In the genomic region with DNA sequence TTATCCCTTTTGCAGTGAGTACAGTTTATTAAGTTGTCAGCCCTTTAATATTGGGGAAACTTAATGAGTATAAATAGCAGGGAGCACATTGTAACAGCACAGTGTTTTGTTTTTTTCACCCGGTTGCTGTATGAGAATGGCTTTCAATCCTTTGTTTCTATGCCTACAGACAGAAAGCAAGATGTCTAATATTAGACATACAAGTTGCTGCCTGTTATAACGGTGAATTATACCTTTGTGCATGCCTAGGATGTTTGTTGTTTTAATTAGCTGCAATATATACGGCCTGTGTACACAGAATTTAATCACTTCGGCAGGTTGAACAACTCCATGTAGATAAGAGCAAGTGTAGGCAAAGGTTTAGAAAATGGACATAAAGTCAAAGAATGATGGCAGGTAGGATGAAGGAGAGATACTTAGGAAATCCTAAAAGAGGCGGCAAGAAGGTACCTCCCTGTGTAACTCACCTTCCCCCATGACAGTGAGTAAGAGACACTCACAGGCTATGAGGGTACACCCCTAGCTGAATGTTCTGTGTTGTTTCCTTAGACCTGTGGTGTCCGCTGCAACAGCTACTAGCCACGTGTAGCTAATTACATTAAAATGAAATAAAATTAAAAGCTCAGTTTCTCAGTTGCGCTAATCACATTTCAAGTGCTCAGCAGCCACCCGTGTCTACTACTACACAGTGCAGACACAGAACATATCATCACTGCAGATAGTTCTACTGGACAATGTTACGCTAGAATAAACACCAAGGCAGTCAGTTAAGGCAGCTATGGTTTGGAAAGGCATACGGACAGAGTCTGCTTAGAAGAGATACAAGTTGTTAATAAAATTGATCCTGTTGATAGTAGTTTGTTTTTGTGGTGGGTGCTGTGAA, we compare ENCODE assay signal across 12 cellular contexts. TPM values are rescaled to one million over a fixed set of nuclear protein-coding genes. Genes with fewer than 3 reads are reported as not detected.
DNase-seq lines count a peak whose midpoint lies in the region; ATAC-seq, FAIRE-seq and TF ChIP-seq lines count a peak whose summit lies in the region.
"Had no signal": no experiment of that assay in that cellular context is flagged by ENCODE, and none has a peak within 500 bp of the region (broad histone marks: within the 10 kb centered on the region; RNA-seq: fewer than 3 reads in every experiment).

No MANE protein-coding gene starts in this region.

- H4K20me1 ChIP-seq in HepG2 (ENCODE audit: insufficient read depth, low read length), result 0 out of 2 replicates have a peak, but pooled peaks cover 2% of the 10 kb centered on the region

- no peaks in the 10 kb centered on the region for H3K9me3 Mint-ChIP-seq in activated naive CD8-positive, alpha-beta T cell treated with anti-CD3 and anti-CD28 coated beads, Interleukin-2, amount 50 U/mL, for 24 hours
- no peaks in the 10 kb centered on the region for H3K9me3 Mint-ChIP-seq in activated CD4-positive, alpha-beta T cell treated with anti-CD3 and anti-CD28 coated beads, Interleukin-2, amount 10 ng/mL, durations not matched to agents 7 days and 5 days

- POLR2A ChIA-PET in HepG2 (lab: Yijun Ruan, JAX), result interaction anchor here (0.9 to 5.9 kb wide), 13 partner anchors 9 to 62 kb away, joined by 3 to 60 read pairs (median 6); partner anchors contain the start of genes PRMT7, SLC7A6 and SLC7A6OS
- POLR2A ChIA-PET in activated CD4-positive, alpha-beta T cell treated with anti-CD3 and anti-CD28 coated beads, Interleukin-2, amount 10 ng/mL, durations not matched to agents 7 days and 5 days (lab: Charles Lee), result no interaction called here

- peaks cover 37% of the 10 kb centered on the region for H3K4me1 ChIP-seq in HepG2 (ENCODE audit: insufficient read depth, low read length)
- no peaks in the 10 kb centered on the region for H3K4me1 ChIP-seq in right lobe of liver
- peaks cover 28% of the 10 kb centered on the region for H3K4me1 ChIP-seq in mesodermal cell (ENCODE audit: control insufficient read depth, insufficient read depth, low read length, poor library complexity, severe bottlenecking)
- H3K4me1 ChIP-seq in upper lobe of right lung, result no peaks in the 10 kb centered on the region

- ATAC-seq in HepG2 (no peak; the same call in 2 of the 3 replicates), right lobe of liver (no peak), upper lobe of right lung (no peak)
- ATAC-seq in activated naive CD8-positive, alpha-beta T cell treated with anti-CD3 and anti-CD28 coated beads, Interleukin-2, amount 50 U/mL, for 24 hours, result no peak

- no peak for TF ChIP-seq EP300 in HepG2 (IDR thresholded peaks at IDR 0.05; ENCODE audit: low read depth in 2 of 2, low read length in 2 of 2)
- TF ChIP-seq EP300 in HepG2 (CRISPR knock-in tag; IDR thresholded peaks at IDR 0.05; ENCODE audit: borderline replicate concordance), result no peak

- peaks cover 75% of the 10 kb centered on the region for H3K36me3 Mint-ChIP-seq in activated naive CD8-positive, alpha-beta T cell treated with anti-CD3 and anti-CD28 coated beads, Interleukin-2, amount 50 U/mL, for 24 hours (ENCODE audit: low read depth)
- peaks cover 71% of the 10 kb centered on the region for H3K36me3 Mint-ChIP-seq in activated CD4-positive, alpha-beta T cell treated with anti-CD3 and anti-CD28 coated beads, Interleukin-2, amount 10 ng/mL, durations not matched to agents 7 days and 5 days (ENCODE audit: low read depth)

- no peak overlapping the region for H3K4me3 Mint-ChIP-seq in activated naive CD8-positive, alpha-beta T cell treated with anti-CD3 and anti-CD28 coated beads, Interleukin-2, amount 50 U/mL, for 24 hours
- H3K4me3 Mint-ChIP-seq in activated CD4-positive, alpha-beta T cell treated with anti-CD3 and anti-CD28 coated beads, Interleukin-2, amount 10 ng/mL, durations not matched to agents 7 days and 5 days, result no peak overlapping the region

- FAIRE-seq in HepG2 (lab: Jason Lieb, UNC), result no peak
- FAIRE-seq: kidney had no signal

- in situ Hi-C loops in HepG2 (cut with HindIII; ENCODE audit: extremely low pct_ligation_motif_present, low pct_unique_long_range_greater_than_20kb) (no loop called here), GM13976 (cut with MboI; ENCODE audit: low sequenced_read_pairs, unreplicated experiment) (no loop called here)

- TF ChIP-seq POLR2A in HepG2 (IDR thresholded peaks at IDR 0.05; ENCODE audit: insufficient read depth in 1 of 2, low read depth in 2 of 2, low read length in 2 of 2) (no peak), right lobe of liver (IDR thresholded peaks at IDR 0.05) (no peak)

- no peaks in the 10 kb centered on the region for H3K27me3 Mint-ChIP-seq in activated naive CD8-positive, alpha-beta T cell treated with anti-CD3 and anti-CD28 coated beads, Interleukin-2, amount 50 U/mL, for 24 hours
- no peaks in the 10 kb centered on the region for H3K27me3 Mint-ChIP-seq in activated CD4-positive, alpha-beta T cell treated with anti-CD3 and anti-CD28 coated beads, Interleukin-2, amount 10 ng/mL, durations not matched to agents 7 days and 5 days

- no peaks in the 10 kb centered on the region for H3K79me2 ChIP-seq in HepG2 (ENCODE audit: insufficient read depth, low read length)
- H3K79me2 ChIP-seq: parathyroid adenoma had no signal

- TF ChIP-seq CTCF in HepG2 (CRISPR knock-in tag; IDR thresholded peaks at IDR 0.05) (no peak), right lobe of liver (IDR thresholded peaks at IDR 0.05) (no peak), upper lobe of right lung (IDR thresholded peaks at IDR 0.05) (no peak), GM13976 (IDR thresholded peaks at IDR 0.05; ENCODE audit: borderline replicate concordance, control extremely low read depth, extremely low read depth, insufficient read depth, missing control alignments) (no peak)

- peak overlapping the region; percentile 28 for H3K27ac ChIP-seq in HepG2 (ENCODE audit: extremely low read length, insufficient read depth, low read length)
- H3K27ac ChIP-seq in right lobe of liver, result no peak overlapping the region
- peak overlapping the region; percentile 29 for H3K27ac ChIP-seq in mesodermal cell (ENCODE audit: low read depth, low read length, severe bottlenecking)
- no peak overlapping the region for H3K27ac ChIP-seq in upper lobe of right lung
- H3K27ac ChIP-seq: parathyroid adenoma had no signal

- intact Hi-C loops in HepG2 (cut with micrococcal nuclease; ENCODE audit: unreplicated experiment) (loop anchor here (2.0 kb wide), 1 partner anchor 35 kb away; the partner anchor contains the start of gene SLC7A6), right lobe of liver (cut with DNase I) (no loop called here), upper lobe of right lung (cut with DNase I) (no loop called here)

- no peak overlapping the region for H3K9ac ChIP-seq in HepG2 (ENCODE audit: insufficient read depth, low read depth, low read length)
- H3K9ac ChIP-seq: parathyroid adenoma had no signal

- BruUV-seq in HepG2 (replicated peaks; lab: Mats Ljungman, UMichigan), result TSS peak; percentile 28

- H3K36me3 ChIP-seq in HepG2 (replicated peaks in 1 of 2; ENCODE audit: control insufficient read depth in 1 of 2, insufficient read depth in 2 of 2, low read length in 2 of 2), result peaks cover 47 to 94% of the 10 kb centered on the region in 2 experiments
- peaks cover 0 to 47% (median 22%) of the 10 kb centered on the region in 4 donors for H3K36me3 ChIP-seq in right lobe of liver
- peaks cover 97% of the 10 kb centered on the region for H3K36me3 ChIP-seq in mesodermal cell (ENCODE audit: control insufficient read depth, insufficient read depth, low read length)
- H3K36me3 ChIP-seq in upper lobe of right lung, result peaks cover 99% of the 10 kb centered on the region

- CTCF ChIA-PET in HepG2 (lab: Yijun Ruan, JAX; ENCODE audit: low intra/inter-chr PET ratio, low total read pairs), result interaction anchor here (1.3 kb wide), 1 partner anchor 38 kb away, joined by 3 read pairs; no protein-coding TSS in a partner anchor
- CTCF ChIA-PET in activated CD4-positive, alpha-beta T cell treated with anti-CD3 and anti-CD28 coated beads, Interleukin-2, amount 10 ng/mL, durations not matched to agents 7 days and 5 days (lab: Charles Lee), result interaction anchor here (0.6 to 2.7 kb wide), 8 partner anchors 9 to 467 kb away, joined by 3 to 14 read pairs (median 4); partner anchors contain the start of genes PRMT7, SLC7A6 and SLC7A6OS

- no peak overlapping the region for H3K4me2 ChIP-seq in HepG2 (ENCODE audit: low read depth, low read length)

- DNase-seq in HepG2 (ENCODE audit: low spot score) (no peak), right lobe of liver (no peak), upper lobe of right lung (peak; percentile 1), GM13976 (ENCODE audit: low spot score) (no peak), DMS53 (lab: John Stamatoyannopoulos, UW) (no peak)
- no peak for DNase-seq in activated naive CD8-positive, alpha-beta T cell treated with anti-CD3 and anti-CD28 coated beads, Interleukin-2, amount 50 U/mL, for 24 hours
- DNase-seq in activated CD4-positive, alpha-beta T cell treated with anti-CD3 and anti-CD28 coated beads, Interleukin-2, amount 10 ng/mL, durations not matched to agents 7 days and 5 days, result no peak
- DNase-seq: COR-L47, erythroblast, kidney had no signal

- H3K4me3 ChIP-seq in HepG2 (replicated peaks in 1 of 3; ENCODE audit: insufficient read depth in 1 of 3, low read depth in 2 of 3, low read length in 3 of 3), result no peak overlapping the region
- no peak overlapping the region for H3K4me3 ChIP-seq in right lobe of liver
- no peak overlapping the region for H3K4me3 ChIP-seq in mesodermal cell (ENCODE audit: extremely low read depth, insufficient read depth, low read length, poor library complexity, severe bottlenecking)
- no peak overlapping the region for H3K4me3 ChIP-seq in upper lobe of right lung

- peak overlapping the region; percentile 70 for H3K27ac Mint-ChIP-seq in activated naive CD8-positive, alpha-beta T cell treated with anti-CD3 and anti-CD28 coated beads, Interleukin-2, amount 50 U/mL, for 24 hours
- H3K27ac Mint-ChIP-seq in activated CD4-positive, alpha-beta T cell treated with anti-CD3 and anti-CD28 coated beads, Interleukin-2, amount 10 ng/mL, durations not matched to agents 7 days and 5 days, result no peak overlapping the region

- H3K4me1 Mint-ChIP-seq in activated naive CD8-positive, alpha-beta T cell treated with anti-CD3 and anti-CD28 coated beads, Interleukin-2, amount 50 U/mL, for 24 hours, result peaks cover 2% of the 10 kb centered on the region
- H3K4me1 Mint-ChIP-seq in activated CD4-positive, alpha-beta T cell treated with anti-CD3 and anti-CD28 coated beads, Interleukin-2, amount 10 ng/mL, durations not matched to agents 7 days and 5 days, result peaks cover 10% of the 10 kb centered on the region

- no peak for TF ChIP-seq RAD21 in HepG2 (CRISPR knock-in tag; IDR thresholded peaks at IDR 0.05)

- 94% methylated on average over 11 of the region's 11 CpGs for WGBS in HepG2 (ENCODE audit: low lambda C conversion rate)
- WGBS in right lobe of liver (ENCODE audit: insufficient coverage, low coverage, low lambda C conversion rate, missing lambda C conversion rate), result 72% methylated on average over 10 of the region's 11 CpGs
- WGBS in mesodermal cell (ENCODE audit: insufficient coverage in 2 of 2), 2 experiments, result 95 to 100% methylated on average over 7 to 8 of the region's 11 CpGs

- no peaks in the 10 kb centered on the region for H3K27me3 ChIP-seq in HepG2 (ENCODE audit: control insufficient read depth in 1 of 2, insufficient read depth in 2 of 2, low read length in 2 of 2)
- H3K27me3 ChIP-seq in right lobe of liver, result no peaks in the 10 kb centered on the region
- no peaks in the 10 kb centered on the region for H3K27me3 ChIP-seq in upper lobe of right lung

- no peak overlapping the region for H2AFZ ChIP-seq in HepG2 (ENCODE audit: low read length)
- H2AFZ ChIP-seq: parathyroid adenoma had no signal

- H3K9me3 ChIP-seq in HepG2 (ENCODE audit: low read length) (no peaks in the 10 kb centered on the region), right lobe of liver (no peaks in the 10 kb centered on the region), mesodermal cell (ENCODE audit: control insufficient read depth, low read length) (no peaks in the 10 kb centered on the region), upper lobe of right lung (no peaks in the 10 kb centered on the region)

RNA-seq across cellular contexts. Expression of gene SLC7A6OS, which starts 10.9 kb away (rescaled TPM):
- total RNA-seq in HepG2 (2016; rRNA removed; fragmentation: Illumina TruSeq; extraction: Trizol), result 21.5 and 21.6 TPM in 2 replicates
- total RNA-seq in HepG2 (2016; cell fraction: cytosol; rRNA removed; fragmentation: Illumina TruSeq; extraction: Trizol; ENCODE audit: low read depth), result 4.2 and 5.7 TPM in 2 replicates
- total RNA-seq in HepG2 (2016; cell fraction: insoluble cytoplasmic fraction; rRNA removed; fragmentation: Illumina TruSeq; extraction: Trizol), result 19.7 and 21.7 TPM in 2 replicates
- total RNA-seq in HepG2 (2016; cell fraction: membrane; rRNA removed; fragmentation: Illumina TruSeq; extraction: Trizol), result 8.6 and 9.1 TPM in 2 replicates
- total RNA-seq in HepG2 (2016; cell fraction: nucleus; rRNA removed; fragmentation: Illumina TruSeq; extraction: Trizol), result 28.4 and 34.8 TPM in 2 replicates
- 11.2 and 12.5 TPM in 2 replicates for polyA plus RNA-seq in HepG2 (2011; rRNA removed)
- polyA plus RNA-seq in HepG2 (2011; cell fraction: cytosol; rRNA removed), result 6.1 and 9.0 TPM in 2 replicates
- 22.2 and 25.4 TPM in 2 replicates for polyA plus RNA-seq in HepG2 (2011; cell fraction: nucleus; rRNA removed)
- 12.1 and 13.5 TPM in 2 replicates for polyA plus RNA-seq in HepG2 (2012)
- 2.2 and 2.4 TPM in 2 replicates for polyA plus RNA-seq in HepG2 (2016; cell fraction: cytosol; fragmentation: Illumina TruSeq; extraction: Trizol; ENCODE audit: low read depth)
- 19.5 and 20.3 TPM in 2 replicates for polyA plus RNA-seq in HepG2 (2016; cell fraction: insoluble cytoplasmic fraction; fragmentation: Illumina TruSeq; extraction: Trizol; ENCODE audit: low read depth)
- polyA plus RNA-seq in HepG2 (2016; cell fraction: membrane; fragmentation: Illumina TruSeq; extraction: Trizol; ENCODE audit: low read depth), result 4.3 and 4.5 TPM in 2 replicates
- 37.7 and 42.1 TPM in 2 replicates for polyA plus RNA-seq in HepG2 (2016; cell fraction: nucleus; fragmentation: Illumina TruSeq; extraction: Trizol; ENCODE audit: insufficient read depth, low read depth)
- 8.8 and 15.1 TPM in 2 replicates for polyA minus RNA-seq in HepG2 (2011; rRNA and poly(A)+ RNA removed; ENCODE audit: low replicate concordance)
- polyA minus RNA-seq in HepG2 (2011; cell fraction: cytosol; rRNA and poly(A)+ RNA removed), result 4.7 and 4.9 TPM in 2 replicates
- polyA minus RNA-seq in HepG2 (2011; cell fraction: nucleus; rRNA and poly(A)+ RNA removed), result 26.7 and 28.5 TPM in 2 replicates
- total RNA-seq in right lobe of liver, result 1 to 10 TPM; 4.0 to 5.4 (median 4.8) TPM
- 14.6 TPM for polyA plus RNA-seq in mesodermal cell (2013, experiment 1 of 2)
- polyA plus RNA-seq in mesodermal cell (2013, experiment 2 of 2), result 12.3 TPM
- total RNA-seq in upper lobe of right lung, result 18.8 TPM
- total RNA-seq in activated CD4-positive, alpha-beta T cell treated with anti-CD3 and anti-CD28 coated beads, Interleukin-2, amount 10 ng/mL, durations not matched to agents 7 days and 5 days, result 10 to 100 TPM; 25.9 to 28.6 TPM

RNA-seq across cellular contexts. Expression of gene PRMT7, which starts 11.0 kb away (rescaled TPM):
- 46.7 and 55.0 TPM in 2 replicates for total RNA-seq in HepG2 (2016; rRNA removed; fragmentation: Illumina TruSeq; extraction: Trizol)
- total RNA-seq in HepG2 (2016; cell fraction: cytosol; rRNA removed; fragmentation: Illumina TruSeq; extraction: Trizol; ENCODE audit: low read depth), result 9.5 and 12.3 TPM in 2 replicates
- total RNA-seq in HepG2 (2016; cell fraction: insoluble cytoplasmic fraction; rRNA removed; fragmentation: Illumina TruSeq; extraction: Trizol), result 45.8 and 52.4 TPM in 2 replicates
- 18.9 and 20.2 TPM in 2 replicates for total RNA-seq in HepG2 (2016; cell fraction: membrane; rRNA removed; fragmentation: Illumina TruSeq; extraction: Trizol)
- 51.3 and 66.0 TPM in 2 replicates for total RNA-seq in HepG2 (2016; cell fraction: nucleus; rRNA removed; fragmentation: Illumina TruSeq; extraction: Trizol)
- polyA plus RNA-seq in HepG2 (2011; rRNA removed), result 47.5 and 53.5 TPM in 2 replicates
- 35.5 and 39.1 TPM in 2 replicates for polyA plus RNA-seq in HepG2 (2011; cell fraction: cytosol; rRNA removed)
- 268 and 334 TPM in 2 replicates for polyA plus RNA-seq in HepG2 (2011; cell fraction: nucleus; rRNA removed)
- 28.1 and 39.6 TPM in 2 replicates for polyA plus RNA-seq in HepG2 (2012)
- polyA plus RNA-seq in HepG2 (2016; cell fraction: cytosol; fragmentation: Illumina TruSeq; extraction: Trizol; ENCODE audit: low read depth), result 4.3 and 4.6 TPM in 2 replicates
- 36.4 and 39.2 TPM in 2 replicates for polyA plus RNA-seq in HepG2 (2016; cell fraction: insoluble cytoplasmic fraction; fragmentation: Illumina TruSeq; extraction: Trizol; ENCODE audit: low read depth)
- 6.8 and 7.1 TPM in 2 replicates for polyA plus RNA-seq in HepG2 (2016; cell fraction: membrane; fragmentation: Illumina TruSeq; extraction: Trizol; ENCODE audit: low read depth)
- polyA plus RNA-seq in HepG2 (2016; cell fraction: nucleus; fragmentation: Illumina TruSeq; extraction: Trizol; ENCODE audit: insufficient read depth, low read depth), result 109 and 112 TPM in 2 replicates
- 105 and 173 TPM in 2 replicates for polyA minus RNA-seq in HepG2 (2011; rRNA and poly(A)+ RNA removed; ENCODE audit: low replicate concordance)
- 15.1 and 21.0 TPM in 2 replicates for polyA minus RNA-seq in HepG2 (2011; cell fraction: cytosol; rRNA and poly(A)+ RNA removed)
- 89.8 and 99.8 TPM in 2 replicates for polyA minus RNA-seq in HepG2 (2011; cell fraction: nucleus; rRNA and poly(A)+ RNA removed)
- total RNA-seq in right lobe of liver, result 10 to 100 TPM; 13.1 to 28.3 (median 21.1) TPM
- 29.7 TPM for polyA plus RNA-seq in mesodermal cell (2013, experiment 1 of 2)
- 29.3 TPM for polyA plus RNA-seq in mesodermal cell (2013, experiment 2 of 2)
- 30.0 TPM for total RNA-seq in upper lobe of right lung
- total RNA-seq in activated CD4-positive, alpha-beta T cell treated with anti-CD3 and anti-CD28 coated beads, Interleukin-2, amount 10 ng/mL, durations not matched to agents 7 days and 5 days, result 10 to 100 TPM; 76.9 TPM

RNA-seq across cellular contexts. Expression of gene SLC7A6, which starts 35.5 kb away (rescaled TPM):
- total RNA-seq in HepG2 (2016; rRNA removed; fragmentation: Illumina TruSeq; extraction: Trizol), result 25.4 and 35.8 TPM in 2 replicates
- total RNA-seq in HepG2 (2016; cell fraction: cytosol; rRNA removed; fragmentation: Illumina TruSeq; extraction: Trizol; ENCODE audit: low read depth), result 116 and 121 TPM in 2 replicates
- 25.1 and 35.3 TPM in 2 replicates for total RNA-seq in HepG2 (2016; cell fraction: insoluble cytoplasmic fraction; rRNA removed; fragmentation: Illumina TruSeq; extraction: Trizol)
- 38.4 and 41.5 TPM in 2 replicates for total RNA-seq in HepG2 (2016; cell fraction: membrane; rRNA removed; fragmentation: Illumina TruSeq; extraction: Trizol)
- 53.5 and 62.4 TPM in 2 replicates for total RNA-seq in HepG2 (2016; cell fraction: nucleus; rRNA removed; fragmentation: Illumina TruSeq; extraction: Trizol)
- polyA plus RNA-seq in HepG2 (2011; rRNA removed), result 67.4 and 70.8 TPM in 2 replicates
- polyA plus RNA-seq in HepG2 (2011; cell fraction: cytosol; rRNA removed), result 38.1 and 42.5 TPM in 2 replicates
- 195 and 234 TPM in 2 replicates for polyA plus RNA-seq in HepG2 (2011; cell fraction: nucleus; rRNA removed)
- polyA plus RNA-seq in HepG2 (2012), result 29.8 and 35.6 TPM in 2 replicates
- polyA plus RNA-seq in HepG2 (2016; cell fraction: cytosol; fragmentation: Illumina TruSeq; extraction: Trizol; ENCODE audit: low read depth), result 4.5 and 5.9 TPM in 2 replicates
- 17.5 and 18.7 TPM in 2 replicates for polyA plus RNA-seq in HepG2 (2016; cell fraction: insoluble cytoplasmic fraction; fragmentation: Illumina TruSeq; extraction: Trizol; ENCODE audit: low read depth)
- 8.7 and 9.5 TPM in 2 replicates for polyA plus RNA-seq in HepG2 (2016; cell fraction: membrane; fragmentation: Illumina TruSeq; extraction: Trizol; ENCODE audit: low read depth)
- 86.8 and 104 TPM in 2 replicates for polyA plus RNA-seq in HepG2 (2016; cell fraction: nucleus; fragmentation: Illumina TruSeq; extraction: Trizol; ENCODE audit: insufficient read depth, low read depth)
- 346 and 374 TPM in 2 replicates for polyA minus RNA-seq in HepG2 (2011; rRNA and poly(A)+ RNA removed; ENCODE audit: low replicate concordance)
- 39.3 and 39.6 TPM in 2 replicates for polyA minus RNA-seq in HepG2 (2011; cell fraction: cytosol; rRNA and poly(A)+ RNA removed)
- polyA minus RNA-seq in HepG2 (2011; cell fraction: nucleus; rRNA and poly(A)+ RNA removed), result 114 and 135 TPM in 2 replicates
- 1 to 10 TPM; 1.6 to 9.6 (median 4.5) TPM for total RNA-seq in right lobe of liver
- 19.0 TPM for polyA plus RNA-seq in mesodermal cell (2013, experiment 1 of 2)
- polyA plus RNA-seq in mesodermal cell (2013, experiment 2 of 2), result 16.9 TPM
- total RNA-seq in upper lobe of right lung, result 61.9 TPM
- total RNA-seq in activated CD4-positive, alpha-beta T cell treated with anti-CD3 and anti-CD28 coated beads, Interleukin-2, amount 10 ng/mL, durations not matched to agents 7 days and 5 days, result 100 to 1,000 TPM; 116 to 130 TPM

RNA-seq across cellular contexts. Expression of gene PLA2G15, which starts 54.6 kb away (rescaled TPM):
- total RNA-seq in HepG2 (2016; rRNA removed; fragmentation: Illumina TruSeq; extraction: Trizol) (9.9 and 14.4 TPM in 2 replicates), right lobe of liver (10 to 100 TPM in 5 of 6 experiments, 1 to 10 TPM in 1; 9.7 to 21.2 (median 13.7) TPM), upper lobe of right lung (30.4 TPM)
- total RNA-seq in HepG2 (2016; cell fraction: cytosol; rRNA removed; fragmentation: Illumina TruSeq; extraction: Trizol; ENCODE audit: low read depth), result 1.6 and 1.9 TPM in 2 replicates
- total RNA-seq in HepG2 (2016; cell fraction: insoluble cytoplasmic fraction; rRNA removed; fragmentation: Illumina TruSeq; extraction: Trizol), result 8.0 and 15.5 TPM in 2 replicates
- 4.8 and 5.1 TPM in 2 replicates for total RNA-seq in HepG2 (2016; cell fraction: membrane; rRNA removed; fragmentation: Illumina TruSeq; extraction: Trizol)
- 16.6 and 20.9 TPM in 2 replicates for total RNA-seq in HepG2 (2016; cell fraction: nucleus; rRNA removed; fragmentation: Illumina TruSeq; extraction: Trizol)
- polyA plus RNA-seq in HepG2 (2011; rRNA removed), result 23.7 and 30.2 TPM in 2 replicates
- 18.0 and 24.3 TPM in 2 replicates for polyA plus RNA-seq in HepG2 (2011; cell fraction: cytosol; rRNA removed)
- 25.8 and 28.3 TPM in 2 replicates for polyA plus RNA-seq in HepG2 (2011; cell fraction: nucleus; rRNA removed)
- 14.5 and 15.3 TPM in 2 replicates for polyA plus RNA-seq in HepG2 (2012)
- polyA plus RNA-seq in HepG2 (2016; cell fraction: cytosol; fragmentation: Illumina TruSeq; extraction: Trizol; ENCODE audit: low read depth), result 1.2 and 1.8 TPM in 2 replicates
- 8.4 and 8.8 TPM in 2 replicates for polyA plus RNA-seq in HepG2 (2016; cell fraction: insoluble cytoplasmic fraction; fragmentation: Illumina TruSeq; extraction: Trizol; ENCODE audit: low read depth)
- 2.6 and 3.5 TPM in 2 replicates for polyA plus RNA-seq in HepG2 (2016; cell fraction: membrane; fragmentation: Illumina TruSeq; extraction: Trizol; ENCODE audit: low read depth)
- polyA plus RNA-seq in HepG2 (2016; cell fraction: nucleus; fragmentation: Illumina TruSeq; extraction: Trizol; ENCODE audit: insufficient read depth, low read depth), result 29.5 and 29.9 TPM in 2 replicates
- 18.7 and 48.3 TPM in 2 replicates for polyA minus RNA-seq in HepG2 (2011; rRNA and poly(A)+ RNA removed; ENCODE audit: low replicate concordance)
- 13.9 and 15.8 TPM in 2 replicates for polyA minus RNA-seq in HepG2 (2011; cell fraction: cytosol; rRNA and poly(A)+ RNA removed)
- 5.9 and 8.5 TPM in 2 replicates for polyA minus RNA-seq in HepG2 (2011; cell fraction: nucleus; rRNA and poly(A)+ RNA removed)
- 13.2 TPM for polyA plus RNA-seq in mesodermal cell (2013, experiment 1 of 2)
- 11.7 TPM for polyA plus RNA-seq in mesodermal cell (2013, experiment 2 of 2)
- 10 to 100 TPM in 1 of 2 experiments, 1 to 10 TPM in 1; 8.4 to 10.1 TPM for total RNA-seq in activated CD4-positive, alpha-beta T cell treated with anti-CD3 and anti-CD28 coated beads, Interleukin-2, amount 10 ng/mL, durations not matched to agents 7 days and 5 days

Comparison
In these comparisons a context has a peak if more than half of its experiments do, and no peak if none do; other contexts are left out.
1. H3K27ac ChIP-seq: peak in HepG2 (single experiment) and mesodermal cell (single experiment); none in right lobe of liver (0 of 3) and upper lobe of right lung (single experiment).